Comparison of ENCODE assay signal across 16 cellular contexts in genomic region chr6:42321976-42322375, GRCh38.
DNase-seq lines count a peak whose midpoint lies in the region; ATAC-seq and TF ChIP-seq lines count a peak whose summit lies in the region.
"Had no signal": no experiment of that assay in that cellular context is flagged by ENCODE, and none has a peak within 500 bp of the region (broad histone marks: within the 10 kb centered on the region; RNA-seq: fewer than 3 reads in every experiment).

No MANE protein-coding gene starts in this region.

- no peak for DNase-seq in activated CD4-positive, alpha-beta T cell treated with anti-CD3 and anti-CD28 coated beads for 36 hours
- no peak for DNase-seq in activated CD4-positive, alpha-beta T cell treated with anti-CD3 and anti-CD28 coated beads, Interleukin-2, amount 50 U/mL, for 48 hours
- peak in 1 of 5 donors; percentile 6 for DNase-seq in CD8-positive, alpha-beta memory T cell
- no peak for DNase-seq in activated CD4-positive, alpha-beta memory T cell treated with anti-CD3 and anti-CD28 coated beads for 36 hours
- DNase-seq in naive thymus-derived CD8-positive, alpha-beta T cell: peak in 2 of 10 donors; percentile 32 to 39
- DNase-seq in NCI-H82 (lab: John Stamatoyannopoulos, UW): no peak
- DNase-seq in AG20443 (ENCODE audit: low spot score): no peak
- DNase-seq: KG1, NCI-H1105 treated with DMSO at 0.1 percent for 48 hours, NCI-H1694, NCI-H510A treated with DMSO at 0.1 percent for 48 hours, NCI-H774 had no signal

- no peak for TF ChIP-seq POLR2A in GM18505 (IDR thresholded peaks at IDR 0.05; ENCODE audit: borderline replicate concordance, extremely low read depth, insufficient read depth, insufficient read length)

- POLR2A ChIA-PET in activated CD4-positive, alpha-beta T cell treated with anti-CD3 and anti-CD28 coated beads for 36 hours (lab: Charles Lee): no interaction called here
- POLR2A ChIA-PET in CD8-positive, alpha-beta memory T cell (lab: Charles Lee): no interaction called here
- POLR2A ChIA-PET in activated CD4-positive, alpha-beta memory T cell treated with anti-CD3 and anti-CD28 coated beads for 36 hours (lab: Charles Lee): no interaction called here
- POLR2A ChIA-PET in naive thymus-derived CD8-positive, alpha-beta T cell (lab: Charles Lee): no interaction called here

- no peak for ATAC-seq in activated CD4-positive, alpha-beta T cell treated with anti-CD3 and anti-CD28 coated beads for 36 hours
- ATAC-seq in naive thymus-derived CD8-positive, alpha-beta T cell: peak; percentile 25 to 89
- ATAC-seq in GM18505 (IDR thresholded peaks at IDR 0.05; ENCODE audit: unreplicated experiment): no peak
- ATAC-seq: HepG2 had no signal

- no peak overlapping the region for H3K27ac ChIP-seq in CD8-positive, alpha-beta memory T cell (ENCODE audit: low read depth, low read length)
- H3K27ac ChIP-seq: 22Rv1 had no signal

- H3K36me3 Mint-ChIP-seq in activated CD4-positive, alpha-beta T cell treated with anti-CD3 and anti-CD28 coated beads for 36 hours (ENCODE audit: low read depth): peaks cover 14% of the 10 kb centered on the region
- H3K36me3 Mint-ChIP-seq in CD8-positive, alpha-beta memory T cell: peaks cover 4 to 6% (median 5%) of the 10 kb centered on the region in 3 donors
- H3K36me3 Mint-ChIP-seq in activated CD4-positive, alpha-beta memory T cell treated with anti-CD3 and anti-CD28 coated beads for 36 hours: no peaks in the 10 kb centered on the region
- H3K36me3 Mint-ChIP-seq in naive thymus-derived CD8-positive, alpha-beta T cell: peaks cover 4 to 9% (median 8%) of the 10 kb centered on the region in 3 donors

- H3K27me3 ChIP-seq in CD8-positive, alpha-beta memory T cell (ENCODE audit: insufficient read depth, low read length, poor library complexity, severe bottlenecking): no peaks in the 10 kb centered on the region

- H3K4me1 Mint-ChIP-seq in activated CD4-positive, alpha-beta T cell treated with anti-CD3 and anti-CD28 coated beads for 36 hours: peaks cover 44% of the 10 kb centered on the region
- H3K4me1 Mint-ChIP-seq in CD8-positive, alpha-beta memory T cell: peaks cover 58 to 82% (median 82%) of the 10 kb centered on the region in 3 donors
- peaks cover 54% of the 10 kb centered on the region for H3K4me1 Mint-ChIP-seq in activated CD4-positive, alpha-beta memory T cell treated with anti-CD3 and anti-CD28 coated beads for 36 hours (ENCODE audit: low read depth)
- peaks cover 31 to 69% (median 60%) of the 10 kb centered on the region in 4 donors for H3K4me1 Mint-ChIP-seq in naive thymus-derived CD8-positive, alpha-beta T cell

- peak overlapping the region; percentile 39 for H3K27ac Mint-ChIP-seq in activated CD4-positive, alpha-beta T cell treated with anti-CD3 and anti-CD28 coated beads for 36 hours
- peak overlapping the region in 7 of 8 donors; percentile 27 to 84 (median 67) for H3K27ac Mint-ChIP-seq in CD8-positive, alpha-beta memory T cell
- H3K27ac Mint-ChIP-seq in activated CD4-positive, alpha-beta memory T cell treated with anti-CD3 and anti-CD28 coated beads for 36 hours: peak overlapping the region; percentile 56
- H3K27ac Mint-ChIP-seq in naive thymus-derived CD8-positive, alpha-beta T cell: peak overlapping the region in 9 of 10 donors; percentile 7 to 89 (median 52)
- H3K27ac Mint-ChIP-seq: B cell had no signal

- no peaks in the 10 kb centered on the region for H3K9me3 ChIP-seq in CD8-positive, alpha-beta memory T cell (ENCODE audit: low read length)

- H3K36me3 ChIP-seq in CD8-positive, alpha-beta memory T cell (ENCODE audit: insufficient read depth, low read length): no peaks in the 10 kb centered on the region

- H3K4me3 ChIP-seq in CD8-positive, alpha-beta memory T cell (ENCODE audit: low read length): no peak overlapping the region

- no peaks in the 10 kb centered on the region for H3K27me3 Mint-ChIP-seq in activated CD4-positive, alpha-beta T cell treated with anti-CD3 and anti-CD28 coated beads for 36 hours
- H3K27me3 Mint-ChIP-seq in CD8-positive, alpha-beta memory T cell: no peaks in the 10 kb centered on the region
- H3K27me3 Mint-ChIP-seq in activated CD4-positive, alpha-beta memory T cell treated with anti-CD3 and anti-CD28 coated beads for 36 hours: no peaks in the 10 kb centered on the region
- H3K27me3 Mint-ChIP-seq in naive thymus-derived CD8-positive, alpha-beta T cell: no peaks in the 10 kb centered on the region
- H3K27me3 Mint-ChIP-seq: B cell had no signal

- no peak overlapping the region for H3K4me3 Mint-ChIP-seq in activated CD4-positive, alpha-beta T cell treated with anti-CD3 and anti-CD28 coated beads for 36 hours
- no peak overlapping the region for H3K4me3 Mint-ChIP-seq in CD8-positive, alpha-beta memory T cell
- H3K4me3 Mint-ChIP-seq in activated CD4-positive, alpha-beta memory T cell treated with anti-CD3 and anti-CD28 coated beads for 36 hours: no peak overlapping the region
- H3K4me3 Mint-ChIP-seq in naive thymus-derived CD8-positive, alpha-beta T cell: peak overlapping the region in 3 of 10 donors; percentile 3 to 29 (median 8)
- H3K4me3 Mint-ChIP-seq: B cell had no signal

- peaks cover 16% of the 10 kb centered on the region for H3K4me1 ChIP-seq in CD8-positive, alpha-beta memory T cell (ENCODE audit: insufficient read depth, low read length)

- CTCF ChIA-PET in activated CD4-positive, alpha-beta T cell treated with anti-CD3 and anti-CD28 coated beads for 36 hours (lab: Charles Lee): interaction anchor here (0.9 kb wide), 1 partner anchor 62 kb away, joined by 3 read pairs; no protein-coding TSS in a partner anchor
- CTCF ChIA-PET in CD8-positive, alpha-beta memory T cell (lab: Charles Lee): no interaction called here
- CTCF ChIA-PET in activated CD4-positive, alpha-beta memory T cell treated with anti-CD3 and anti-CD28 coated beads for 36 hours (lab: Charles Lee): interaction anchor here (0.8 to 1.5 kb wide), 2 partner anchors 12 to 226 kb away, joined by 3 read pairs; no protein-coding TSS in a partner anchor

- intact Hi-C loops in activated CD4-positive, alpha-beta T cell treated with anti-CD3 and anti-CD28 coated beads for 36 hours (cut with DNase I, micrococcal nuclease): no loop called here
- intact Hi-C loops in activated CD4-positive, alpha-beta memory T cell treated with anti-CD3 and anti-CD28 coated beads for 36 hours (cut with micrococcal nuclease): no loop called here

- H3K9me3 Mint-ChIP-seq in activated CD4-positive, alpha-beta T cell treated with anti-CD3 and anti-CD28 coated beads for 36 hours (ENCODE audit: low read depth): peaks cover 3% of the 10 kb centered on the region
- H3K9me3 Mint-ChIP-seq in CD8-positive, alpha-beta memory T cell: no peaks in the 10 kb centered on the region
- no peaks in the 10 kb centered on the region for H3K9me3 Mint-ChIP-seq in activated CD4-positive, alpha-beta memory T cell treated with anti-CD3 and anti-CD28 coated beads for 36 hours
- peaks cover 0 to 4% (median 0%) of the 10 kb centered on the region in 9 donors for H3K9me3 Mint-ChIP-seq in naive thymus-derived CD8-positive, alpha-beta T cell

Comparison
In these comparisons a context has a peak if more than half of its experiments do, and no peak if none do; other contexts are left out.
1. ATAC-seq: peak in naive thymus-derived CD8-positive, alpha-beta T cell (2 of 2); none in activated CD4-positive, alpha-beta T cell treated with anti-CD3 and anti-CD28 coated beads for 36 hours (single experiment) and GM18505 (single experiment).
2. Peak in every context shown above with its lines, with median percentiles within 50 percentile points of each other: H3K27ac Mint-ChIP-seq.